Comparison of ENCODE assay signal across 8 cellular contexts in genomic region chr3:197878427-197878826, GRCh38.
DNase-seq lines count a peak whose midpoint lies in the region; ATAC-seq and TF ChIP-seq lines count a peak whose summit lies in the region.

No MANE protein-coding gene starts in this region.

- H3K9me3 ChIP-seq in CD4-positive, alpha-beta memory T cell (ENCODE audit: control insufficient read depth in 1 of 2, low read length in 2 of 2) = no peaks in the 10 kb centered on the region
- no peaks in the 10 kb centered on the region for H3K9me3 ChIP-seq in left ventricle myocardium inferior (replicated peaks)

- no peaks in the 10 kb centered on the region for H3K27me3 Mint-ChIP-seq in CD4-positive, alpha-beta memory T cell

- H3K27ac ChIP-seq in CD4-positive, alpha-beta memory T cell (ENCODE audit: low read depth, low read length) = peak overlapping the region; percentile 21
- H3K27ac ChIP-seq in left ventricle myocardium inferior (replicated peaks) = no peak overlapping the region

- intact Hi-C loops in CD4-positive, alpha-beta memory T cell (cut with micrococcal nuclease) = no loop called here
- intact Hi-C loops in left cardiac atrium (cut with DNase I) (no loop called here), left ventricle myocardium inferior (cut with micrococcal nuclease) (no loop called here)

- no peaks in the 10 kb centered on the region for H3K9me3 Mint-ChIP-seq in CD4-positive, alpha-beta memory T cell

- H3K27me3 ChIP-seq in CD4-positive, alpha-beta memory T cell (ENCODE audit: insufficient read depth, low read length) = no peaks in the 10 kb centered on the region
- H3K27me3 ChIP-seq in left ventricle myocardium inferior (ENCODE audit: low read depth) = no peaks in the 10 kb centered on the region

- H3K4me1 ChIP-seq in CD4-positive, alpha-beta memory T cell (ENCODE audit: insufficient read depth, low read length) = no peaks in the 10 kb centered on the region
- no peaks in the 10 kb centered on the region for H3K4me1 ChIP-seq in left ventricle myocardium inferior

- peak overlapping the region; percentile 52 to 78 (median 75) for H3K27ac Mint-ChIP-seq in CD4-positive, alpha-beta memory T cell

- POLR2A ChIA-PET in CD4-positive, alpha-beta memory T cell (lab: Charles Lee; ENCODE audit: partially characterized antibody) = no interaction called here

- H3K4me3 ChIP-seq in CD4-positive, alpha-beta memory T cell (ENCODE audit: low read length in 2 of 2) = no peak overlapping the region
- H3K4me3 ChIP-seq in left ventricle myocardium inferior = no peak overlapping the region

- no peak for ATAC-seq in left cardiac atrium

- no peak for TF ChIP-seq CTCF in left ventricle myocardium inferior (IDR thresholded peaks at IDR 0.05; ENCODE audit: borderline replicate concordance)

- no peak overlapping the region for H3K4me3 Mint-ChIP-seq in CD4-positive, alpha-beta memory T cell

- H3K36me3 ChIP-seq in CD4-positive, alpha-beta memory T cell (ENCODE audit: insufficient read depth, low read length) = peaks cover 15% of the 10 kb centered on the region
- H3K36me3 ChIP-seq in left ventricle myocardium inferior = peaks cover 65% of the 10 kb centered on the region

- CTCF ChIA-PET in CD4-positive, alpha-beta memory T cell (lab: Charles Lee; ENCODE audit: partially characterized antibody) = no interaction called here

- DNase-seq in CD4-positive, alpha-beta memory T cell = no peak
- DNase-seq in KG1 (lab: John Stamatoyannopoulos, UW) (peak; percentile 31), hippocampal formation (lab: John Stamatoyannopoulos, UW) (no peak), left cardiac atrium (no peak), left ventricle myocardium inferior (no peak), HK-2 (ENCODE audit: unreplicated experiment) (no peak)
- DNase-seq in activated T-cell treated with anti-CD3 and anti-CD28 coated beads, Interleukin-2, amount 50 U/mL, for 48 hours = peak; percentile 84 to 85
- peak in 3 of 4 experiments; percentile 10 to 66 (median 16) for DNase-seq in stimulated activated CD4-positive, alpha-beta T cell treated with anti-CD3 and anti-CD28 coated beads, Interleukin-1b, Interleukin-23, amount 100 ng/mL, for 24 hours (ENCODE audit: low read depth in 4 of 4, low spot score in 1 of 4)

- peaks cover 0 to 6% (median 2%) of the 10 kb centered on the region in 4 donors for H3K4me1 Mint-ChIP-seq in CD4-positive, alpha-beta memory T cell

- H3K36me3 Mint-ChIP-seq in CD4-positive, alpha-beta memory T cell = peaks cover 45 to 55% of the 10 kb centered on the region in 2 donors

Comparison
In these comparisons a context has a peak if more than half of its experiments do, and no peak if none do; other contexts are left out.
1. DNase-seq: peak in KG1 (single experiment), activated T-cell treated with anti-CD3 and anti-CD28 coated beads, Interleukin-2, amount 50 U/mL, for 48 hours (2 of 2) and stimulated activated CD4-positive, alpha-beta T cell treated with anti-CD3 and anti-CD28 coated beads, Interleukin-1b, Interleukin-23, amount 100 ng/mL, for 24 hours (3 of 4); none in CD4-positive, alpha-beta memory T cell (0 of 5), hippocampal formation (0 of 2), left cardiac atrium (single experiment), left ventricle myocardium inferior (single experiment) and HK-2 (single experiment).